Comparison of ENCODE assay signal across 8 cellular contexts in genomic region chr6:41713650-41714291, GRCh38.
DNase-seq lines count a peak whose midpoint lies in the region; ATAC-seq and TF ChIP-seq lines count a peak whose summit lies in the region.

No MANE protein-coding gene starts in this region.

- no peaks in the 10 kb centered on the region for H3K27me3 Mint-ChIP-seq in activated T-cell treated with anti-CD3 and anti-CD28 coated beads, Interleukin-2, amount 50 U/mL, for 24 hours

- DNase-seq in activated T-cell treated with anti-CD3 and anti-CD28 coated beads, Interleukin-2, amount 50 U/mL, for 24 hours: no peak
- DNase-seq in activated T-cell treated with anti-CD3 and anti-CD28 coated beads for 4 hours: no peak
- DNase-seq in epithelial cell of esophagus (ENCODE audit: low read depth): peak; percentile 81
- peak in 7 of 49 donors; percentile 25 to 64 (median 50) for DNase-seq in substantia nigra (lab: John Stamatoyannopoulos, UW)
- DNase-seq in D341Med (ENCODE audit: low spot score): no peak
- DNase-seq in SHP77 (lab: John Stamatoyannopoulos, UW): no peak
- DNase-seq in GM19238 (ENCODE audit: insufficient read length, low spot score): no peak

- peaks cover 31% of the 10 kb centered on the region for H3K4me1 Mint-ChIP-seq in activated T-cell treated with anti-CD3 and anti-CD28 coated beads, Interleukin-2, amount 50 U/mL, for 24 hours (ENCODE audit: low read depth)

- no peak for TF ChIP-seq CTCF in epithelial cell of esophagus (IDR thresholded peaks at IDR 0.05; ENCODE audit: insufficient read depth, low read depth, low read length, missing control alignments)

- H3K36me3 Mint-ChIP-seq in activated T-cell treated with anti-CD3 and anti-CD28 coated beads, Interleukin-2, amount 50 U/mL, for 24 hours (ENCODE audit: low read depth): no peaks in the 10 kb centered on the region

- no peaks in the 10 kb centered on the region for H3K9me3 Mint-ChIP-seq in activated T-cell treated with anti-CD3 and anti-CD28 coated beads, Interleukin-2, amount 50 U/mL, for 24 hours

- peak overlapping the region; percentile 47 for H3K27ac Mint-ChIP-seq in activated T-cell treated with anti-CD3 and anti-CD28 coated beads, Interleukin-2, amount 50 U/mL, for 24 hours

- H3K4me3 ChIP-seq in epithelial cell of esophagus (ENCODE audit: low read length): no peak overlapping the region

- peak; percentile 71 for ATAC-seq in HG03432 (IDR thresholded peaks at IDR 0.05; ENCODE audit: unreplicated experiment)

- H3K27ac ChIP-seq in substantia nigra (ENCODE audit: low read depth, low read length, poor library complexity, severe bottlenecking): peak overlapping the region; percentile 100

- no peak overlapping the region for H3K4me3 Mint-ChIP-seq in activated T-cell treated with anti-CD3 and anti-CD28 coated beads, Interleukin-2, amount 50 U/mL, for 24 hours
